In genomic region chr1:203148127-203148526, GRCh38 we compare ENCODE assay signal across 2 cellular contexts.
TF ChIP-seq lines count a peak whose summit lies in the region.

No MANE protein-coding gene starts in this region.

TF ChIP-seq in HCT116, 20 proteins besides CTCF, POLR2A, EP300 and RAD21:
- TF ChIP-seq ZBTB33 (IDR thresholded peaks at IDR 0.05; ENCODE audit: extremely low read depth, insufficient replicate concordance, low read length) (no peak), ELF1 (IDR thresholded peaks at IDR 0.05; ENCODE audit: borderline replicate concordance, low read depth) (no peak), SIN3A (IDR thresholded peaks at IDR 0.05; ENCODE audit: low read depth) (no peak), EZH2phosphoT487 (IDR thresholded peaks at IDR 0.05; ENCODE audit: borderline replicate concordance) (no peak), EGR1 (IDR thresholded peaks at IDR 0.05; ENCODE audit: low read depth) (no peak), TCF7L2 (IDR thresholded peaks at IDR 0.05; ENCODE audit: borderline replicate concordance, extremely low read depth, insufficient read depth, insufficient read length) (no peak), CEBPB (IDR thresholded peaks at IDR 0.05; ENCODE audit: low read depth) (no peak), YY1 (IDR thresholded peaks at IDR 0.05; ENCODE audit: extremely low read depth, insufficient replicate concordance, low read depth, low read length) (no peak), MAX (IDR thresholded peaks at IDR 0.05) (no peak), POLR2AphosphoS5 (IDR thresholded peaks at IDR 0.05; ENCODE audit: low read depth, low read length) (no peak), ATF3 (IDR thresholded peaks at IDR 0.05) (no peak), JUND (IDR thresholded peaks at IDR 0.05) (no peak), FOSL1 (IDR thresholded peaks at IDR 0.05; ENCODE audit: low read depth) (no peak), SRF (IDR thresholded peaks at IDR 0.05; ENCODE audit: low read depth) (no peak), CBX3 (IDR thresholded peaks at IDR 0.05; ENCODE audit: low read depth) (no peak), ZNF274 (IDR thresholded peaks at IDR 0.05; ENCODE audit: low read depth, low read length) (no peak), SP1 (IDR thresholded peaks at IDR 0.05; ENCODE audit: low read depth) (no peak), EZH2 (IDR thresholded peaks at IDR 0.05) (no peak), ZFX (IDR thresholded peaks at IDR 0.05) (no peak)

TF ChIP-seq in HepG2, 621 proteins besides CTCF, POLR2A, EP300 and RAD21:
- TF ChIP-seq RFXANK (CRISPR knock-in tag; IDR thresholded peaks at IDR 0.05) (no peak), SMARCC2 (IDR thresholded peaks at IDR 0.05) (no peak), ZNF737 (CRISPR knock-in tag; IDR thresholded peaks at IDR 0.05; ENCODE audit: borderline replicate concordance) (no peak), ZNF142 (CRISPR knock-in tag; IDR thresholded peaks at IDR 0.05) (no peak), XRCC5 (optimal IDR thresholded peaks at IDR 0.05; ENCODE audit: low read length) (peak; percentile 23), ZNF460 (CRISPR knock-in tag; IDR thresholded peaks at IDR 0.05; ENCODE audit: borderline replicate concordance) (0 out of 2 replicates have a peak, but pooled peaks have one; percentile 11), CHCHD3 (CRISPR knock-in tag; IDR thresholded peaks at IDR 0.05) (no peak), ELF4 (CRISPR knock-in tag; IDR thresholded peaks at IDR 0.05; ENCODE audit: borderline replicate concordance) (no peak), ZIK1 (CRISPR knock-in tag; IDR thresholded peaks at IDR 0.05; ENCODE audit: borderline replicate concordance, low read depth) (no peak), PATZ1 (CRISPR knock-in tag; IDR thresholded peaks at IDR 0.05) (no peak), KDM3A (CRISPR knock-in tag; IDR thresholded peaks at IDR 0.05; ENCODE audit: low read depth) (no peak)
